8 cellular contexts compared by ENCODE assay signal in genomic region chr1:2555634-2556276, GRCh38. TPM values are rescaled to one million over a fixed set of nuclear protein-coding genes. Genes with fewer than 3 reads are reported as not detected.
DNase-seq lines count a peak whose midpoint lies in the region; ATAC-seq and TF ChIP-seq lines count a peak whose summit lies in the region.

No MANE protein-coding gene starts in this region.

- no peaks in the 10 kb centered on the region for H3K9me2 ChIP-seq in MM.1S (replicated peaks; ENCODE audit: insufficient read depth, low read length)

- H4K8ac ChIP-seq in neuronal stem cell (ENCODE audit: low read depth, low read length): peak overlapping the region; percentile 3

- H3K27me3 Mint-ChIP-seq in activated CD4-positive, alpha-beta memory T cell treated with anti-CD3 and anti-CD28 coated beads, Interleukin-2, amount 10 ng/mL, durations not matched to agents 7 days and 5 days: no peaks in the 10 kb centered on the region
- H3K27me3 Mint-ChIP-seq in type B pancreatic cell: no peaks in the 10 kb centered on the region

- H3K4me1 Mint-ChIP-seq in activated CD4-positive, alpha-beta memory T cell treated with anti-CD3 and anti-CD28 coated beads, Interleukin-2, amount 10 ng/mL, durations not matched to agents 7 days and 5 days: peaks cover 48% of the 10 kb centered on the region
- H3K4me1 Mint-ChIP-seq in type B pancreatic cell (ENCODE audit: unreplicated experiment): peaks cover 5% of the 10 kb centered on the region

- H3K79me2 ChIP-seq in MM.1S (ENCODE audit: low read length): peaks cover 21% of the 10 kb centered on the region

- H3K4me1 ChIP-seq in MM.1S (ENCODE audit: low read length) (peaks cover 14% of the 10 kb centered on the region), neuronal stem cell (ENCODE audit: control insufficient read depth in 2 of 2, insufficient read depth in 1 of 2, low read depth in 1 of 2, low read length in 2 of 2) (peaks cover 7 to 15% of the 10 kb centered on the region in 2 donors)

- H3K9ac ChIP-seq in MM.1S (ENCODE audit: low read length): peak overlapping the region; percentile 92
- H3K9ac ChIP-seq in neuronal stem cell (ENCODE audit: low read depth, low read length, poor library complexity): peak overlapping the region; percentile 4

- H3K18ac ChIP-seq in neuronal stem cell (ENCODE audit: low read length): peak overlapping the region; percentile 98

- TF ChIP-seq CTCF in MM.1S (IDR thresholded peaks at IDR 0.05; ENCODE audit: low read length): no peak
- TF ChIP-seq CTCF in epithelial cell of esophagus (IDR thresholded peaks at IDR 0.05; ENCODE audit: insufficient read depth, low read depth, low read length, missing control alignments): no peak
- no peak for TF ChIP-seq CTCF in type B pancreatic cell (conservative IDR thresholded peaks at IDR 0.05)

- H3K4me3 ChIP-seq in MM.1S (ENCODE audit: low read length) (peak overlapping the region; percentile 93), epithelial cell of esophagus (ENCODE audit: low read length) (peak overlapping the region; percentile 59), neuronal stem cell (ENCODE audit: low read length in 2 of 2) (no peak overlapping the region)

- H3K4me3 Mint-ChIP-seq in activated CD4-positive, alpha-beta memory T cell treated with anti-CD3 and anti-CD28 coated beads, Interleukin-2, amount 10 ng/mL, durations not matched to agents 7 days and 5 days: peak overlapping the region; percentile 95
- no peak overlapping the region for H3K4me3 Mint-ChIP-seq in type B pancreatic cell

- peak overlapping the region; percentile 91 for H2BK120ac ChIP-seq in neuronal stem cell (ENCODE audit: low read depth, low read length)

- H3K4ac ChIP-seq in neuronal stem cell (ENCODE audit: low read length): no peak overlapping the region

- H3K36me3 Mint-ChIP-seq in activated CD4-positive, alpha-beta memory T cell treated with anti-CD3 and anti-CD28 coated beads, Interleukin-2, amount 10 ng/mL, durations not matched to agents 7 days and 5 days (ENCODE audit: low read depth): peaks cover 34% of the 10 kb centered on the region
- no peaks in the 10 kb centered on the region for H3K36me3 Mint-ChIP-seq in type B pancreatic cell

- H2BK5ac ChIP-seq in neuronal stem cell (ENCODE audit: low read length): peak overlapping the region; percentile 62

- H3F3A ChIP-seq in MM.1S (ENCODE audit: insufficient read depth, low read length): no peaks in the 10 kb centered on the region

- H3K27ac Mint-ChIP-seq in activated CD4-positive, alpha-beta memory T cell treated with anti-CD3 and anti-CD28 coated beads, Interleukin-2, amount 10 ng/mL, durations not matched to agents 7 days and 5 days: peak overlapping the region; percentile 95
- peak overlapping the region; percentile 72 for H3K27ac Mint-ChIP-seq in type B pancreatic cell

- no peaks in the 10 kb centered on the region for H3K9me3 Mint-ChIP-seq in activated CD4-positive, alpha-beta memory T cell treated with anti-CD3 and anti-CD28 coated beads, Interleukin-2, amount 10 ng/mL, durations not matched to agents 7 days and 5 days
- H3K9me3 Mint-ChIP-seq in type B pancreatic cell: no peaks in the 10 kb centered on the region

- peak; percentile 28 for ATAC-seq in GM19455 (IDR thresholded peaks at IDR 0.05; ENCODE audit: unreplicated experiment)

- WGBS in neuronal stem cell (ENCODE audit: extremely low coverage in 2 of 2, insufficient read length in 2 of 2, insufficient replicate concordance in 1 of 2), 2 donors: no CpG with 5 or more reads among the region's 26 CpGs

- H2AFZ ChIP-seq in MM.1S (ENCODE audit: low read length) (peak overlapping the region; percentile 37), neuronal stem cell (ENCODE audit: low read length) (peak overlapping the region; percentile 85)

- H3K4me2 ChIP-seq in MM.1S (ENCODE audit: low read depth, low read length): peak overlapping the region; percentile 92
- no peak overlapping the region for H3K4me2 ChIP-seq in neuronal stem cell (ENCODE audit: insufficient read depth, low read length, poor library complexity, severe bottlenecking)

- H3K14ac ChIP-seq in neuronal stem cell (ENCODE audit: low read length): no peak overlapping the region

- peak; percentile 94 for DNase-seq in CD1c-positive myeloid dendritic cell (ENCODE audit: extremely low spot score)
- peak; percentile 48 for DNase-seq in MM.1S
- DNase-seq in activated CD4-positive, alpha-beta memory T cell treated with anti-CD3 and anti-CD28 coated beads, Interleukin-2, amount 10 ng/mL, durations not matched to agents 7 days and 5 days: peak; percentile 88
- DNase-seq in epithelial cell of esophagus (ENCODE audit: low read depth): no peak
- no peak for DNase-seq in neuronal stem cell (ENCODE audit: low spot score)
- DNase-seq in type B pancreatic cell (ENCODE audit: extremely low spot score, unreplicated experiment): no peak
- no peak for DNase-seq in GOT3 (lab: John Stamatoyannopoulos, UW)

- peak overlapping the region; percentile 85 for H3K27ac ChIP-seq in MM.1S (ENCODE audit: low read length)
- no peak overlapping the region for H3K27ac ChIP-seq in neuronal stem cell (replicated peaks; ENCODE audit: low read length)

- POLR2A ChIA-PET in activated CD4-positive, alpha-beta memory T cell treated with anti-CD3 and anti-CD28 coated beads, Interleukin-2, amount 10 ng/mL, durations not matched to agents 7 days and 5 days (lab: Charles Lee): interaction anchor here (0.7 to 8.3 kb wide), 18 partner anchors 9 to 326 kb away, joined by 3 to 169 read pairs (median 6); partner anchors contain the start of genes HES5, MORN1, PANK4 and PRXL2B

- H3K27me3 ChIP-seq in MM.1S (replicated peaks; ENCODE audit: insufficient read depth, low read length): no peaks in the 10 kb centered on the region
- peaks cover 0 to 15% (median 0%) of the 10 kb centered on the region in 3 experiments for H3K27me3 ChIP-seq in neuronal stem cell (ENCODE audit: control insufficient read depth in 3 of 3, insufficient read depth in 3 of 3, low read depth in 1 of 3, low read length in 3 of 3)

- H3K79me1 ChIP-seq in neuronal stem cell (ENCODE audit: low read depth, low read length): peaks cover 2% of the 10 kb centered on the region

- no peaks in the 10 kb centered on the region for H4K20me1 ChIP-seq in MM.1S (ENCODE audit: insufficient read depth, low read length)

- peak overlapping the region; percentile 58 for H2BK12ac ChIP-seq in neuronal stem cell (ENCODE audit: low read length)

- CTCF ChIA-PET in activated CD4-positive, alpha-beta memory T cell treated with anti-CD3 and anti-CD28 coated beads, Interleukin-2, amount 10 ng/mL, durations not matched to agents 7 days and 5 days (lab: Charles Lee): interaction anchor here (0.7 to 2.8 kb wide), 11 partner anchors 9 to 361 kb away, joined by 3 to 32 read pairs (median 5); partner anchors contain the start of genes FAAP20, PANK4 and PRXL2B

- peak overlapping the region; percentile 100 for H2AK5ac ChIP-seq in neuronal stem cell (ENCODE audit: low read depth, low read length)

- H3K36me3 ChIP-seq in MM.1S (replicated peaks; ENCODE audit: insufficient read depth, low read length) (no peaks in the 10 kb centered on the region), neuronal stem cell (replicated peaks in 1 of 2; ENCODE audit: control insufficient read depth in 2 of 2, insufficient read depth in 2 of 2, low read length in 2 of 2) (no peaks in the 10 kb centered on the region)

- no peaks in the 10 kb centered on the region for H3K9me3 ChIP-seq in MM.1S (replicated peaks; ENCODE audit: insufficient read depth, low read length)
- no peaks in the 10 kb centered on the region for H3K9me3 ChIP-seq in neuronal stem cell (replicated peaks in 1 of 2; ENCODE audit: control insufficient read depth in 2 of 2, insufficient read depth in 1 of 2, low read depth in 1 of 2, low read length in 2 of 2)

- peak overlapping the region; percentile 96 for H3K23ac ChIP-seq in neuronal stem cell (ENCODE audit: low read depth, low read length, poor library complexity)

- H2BK15ac ChIP-seq in neuronal stem cell (ENCODE audit: low read length): peak overlapping the region; percentile 100

- peak overlapping the region; percentile 85 for H4K91ac ChIP-seq in neuronal stem cell (ENCODE audit: low read depth, low read length, poor library complexity)

RNA-seq across cellular contexts. Expression of gene TNFRSF14, which starts 0.4 kb away (rescaled TPM):
- 100 to 1,000 TPM; 171 to 173 TPM for total RNA-seq in activated CD4-positive, alpha-beta memory T cell treated with anti-CD3 and anti-CD28 coated beads, Interleukin-2, amount 10 ng/mL, durations not matched to agents 7 days and 5 days
- polyA plus RNA-seq in neuronal stem cell (2013, experiment 1 of 2): 1.1 TPM
- polyA plus RNA-seq in neuronal stem cell (2013, experiment 2 of 2): 1.3 TPM
- 4.2 and 8.5 TPM in 2 replicates for total RNA-seq in type B pancreatic cell (ENCODE audit: low replicate concordance)

RNA-seq across cellular contexts. Expression of gene HES5, which starts 25.7 kb away (rescaled TPM):
- not detected for total RNA-seq in activated CD4-positive, alpha-beta memory T cell treated with anti-CD3 and anti-CD28 coated beads, Interleukin-2, amount 10 ng/mL, durations not matched to agents 7 days and 5 days
- polyA plus RNA-seq in neuronal stem cell (2013, experiment 1 of 2): 208 TPM
- polyA plus RNA-seq in neuronal stem cell (2013, experiment 2 of 2): 209 TPM
- 4.5 and 5.1 TPM in 2 replicates for total RNA-seq in type B pancreatic cell (ENCODE audit: low replicate concordance)

RNA-seq across cellular contexts. Expression of gene PANK4, which starts 29.4 kb away (rescaled TPM):
- 10 to 100 TPM; 71.7 to 72.6 TPM for total RNA-seq in activated CD4-positive, alpha-beta memory T cell treated with anti-CD3 and anti-CD28 coated beads, Interleukin-2, amount 10 ng/mL, durations not matched to agents 7 days and 5 days
- polyA plus RNA-seq in neuronal stem cell (2013, experiment 1 of 2): 23.5 TPM
- polyA plus RNA-seq in neuronal stem cell (2013, experiment 2 of 2): 22.7 TPM
- 36.4 and 49.1 TPM in 2 replicates for total RNA-seq in type B pancreatic cell (ENCODE audit: low replicate concordance)

RNA-seq across cellular contexts. Expression of gene PRXL2B, which starts 30.8 kb away (rescaled TPM):
- 10 to 100 TPM; 17.0 to 22.2 TPM for total RNA-seq in activated CD4-positive, alpha-beta memory T cell treated with anti-CD3 and anti-CD28 coated beads, Interleukin-2, amount 10 ng/mL, durations not matched to agents 7 days and 5 days
- polyA plus RNA-seq in neuronal stem cell (2013, experiment 1 of 2): 35.1 TPM
- 35.3 TPM for polyA plus RNA-seq in neuronal stem cell (2013, experiment 2 of 2)
- total RNA-seq in type B pancreatic cell (ENCODE audit: low replicate concordance): 33.7 and 40.3 TPM in 2 replicates

Comparison
In these comparisons a context has a peak if more than half of its experiments do, and no peak if none do; other contexts are left out.
1. DNase-seq: peak in CD1c-positive myeloid dendritic cell (single experiment), MM.1S (single experiment) and activated CD4-positive, alpha-beta memory T cell treated with anti-CD3 and anti-CD28 coated beads, Interleukin-2, amount 10 ng/mL, durations not matched to agents 7 days and 5 days (single experiment); none in epithelial cell of esophagus (single experiment), neuronal stem cell (single experiment), type B pancreatic cell (single experiment) and GOT3 (single experiment).
2. H3K4me3 ChIP-seq: peak in MM.1S (single experiment) and epithelial cell of esophagus (single experiment); none in neuronal stem cell (0 of 2).
3. RNA of gene TNFRSF14, which starts 0.4 kb away (total RNA-seq): 171 to 173 TPM in activated CD4-positive, alpha-beta memory T cell treated with anti-CD3 and anti-CD28 coated beads, Interleukin-2, amount 10 ng/mL, durations not matched to agents 7 days and 5 days; 4.2 to 8.5 TPM in type B pancreatic cell; every median in the first group is over 10 times any median in the second.